Comparison of ENCODE assay signal across 19 cellular contexts in genomic region chr18:48560491-48560890, GRCh38.
"Had no signal": no experiment of that assay in that cellular context is flagged by ENCODE, and none has a peak within 500 bp of the region (broad histone marks: within the 10 kb centered on the region; RNA-seq: fewer than 3 reads in every experiment).

No MANE protein-coding gene starts in this region.

- ATAC-seq: K562 had no signal

- H3K4me3 Mint-ChIP-seq: IgD-negative memory B cell had no signal

- H3K4me1 Mint-ChIP-seq: IgD-negative memory B cell had no signal

- H3K4me3 ChIP-seq: K562 had no signal

- H3K9me3 ChIP-seq: SK-N-SH had no signal

- H3K27me3 Mint-ChIP-seq: IgD-negative memory B cell had no signal

- DNase-seq: Kasumi-1, NCI-H1092, NCI-H1436, NCI-H187, NCI-H2029, NCI-H2081 treated with DMSO at 0.1 percent for 48 hours, NCI-H2171, NCI-H226, NCI-H446, NCI-H510A, NCI-H524 treated with DMSO at 0.1 percent for 48 hours, NCI-H69, NCI-H774, RPMI8226, SHP77, SK-N-SH, SW 1271 had no signal
